Comparison of ENCODE assay signal across 26 cellular contexts in the genomic region with DNA sequence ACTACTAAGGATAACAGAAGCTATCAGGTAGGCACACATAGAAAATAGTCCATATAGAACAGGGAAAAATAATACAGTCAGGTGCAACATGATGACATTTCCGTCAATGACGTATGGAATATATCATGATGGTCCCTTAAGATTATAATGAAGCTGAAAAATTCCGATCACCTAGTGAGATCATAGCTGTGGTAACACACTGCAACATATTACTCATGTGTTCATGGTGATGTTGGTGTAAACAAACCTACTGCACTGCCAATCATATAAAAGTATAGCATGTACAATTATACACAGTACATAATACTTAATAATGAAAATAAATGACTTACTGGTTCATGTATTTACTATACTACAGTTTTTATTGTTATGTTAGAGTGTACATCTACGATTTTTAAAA.
"Had no signal": no experiment of that assay in that cellular context is flagged by ENCODE, and none has a peak within 500 bp of the region (broad histone marks: within the 10 kb centered on the region; RNA-seq: fewer than 3 reads in every experiment).

No MANE protein-coding gene starts in this region.

- H3K4me3 ChIP-seq: cardiac muscle cell, hepatocyte, mucosa of descending colon, right lobe of liver, skin epidermis, thyroid gland, upper lobe of right lung had no signal

- H3K9me3 ChIP-seq: mucosa of descending colon, right lobe of liver, thyroid gland, upper lobe of right lung had no signal

- H3K36me3 ChIP-seq: cardiac muscle cell, right lobe of liver, thyroid gland had no signal

- DNase-seq: activated CD4-positive, alpha-beta T cell treated with anti-CD3 and anti-CD28 coated beads for 4 hours; activated CD4-positive, alpha-beta T cell treated with anti-CD3 and anti-CD28 coated beads, Interleukin-2, amount 50 U/mL, for 48 hours; activated CD4-positive, CD25-positive, alpha-beta regulatory T cell; activated CD8-positive, alpha-beta memory T cell treated with anti-CD3 and anti-CD28 coated beads, Interleukin-2, amount 50 U/mL, for 48 hours; activated naive CD4-positive, alpha-beta T cell treated with anti-CD3 and anti-CD28 coated beads for 36 hours; activated naive CD8-positive, alpha-beta T cell treated with anti-CD3 and anti-CD28 coated beads, Interleukin-2, amount 10 ng/mL, durations not matched to agents 7 days and 5 days; activated T-cell treated with anti-CD3 and anti-CD28 coated beads, Interleukin-2, amount 50 U/mL, for 4 hours; amniotic stem cell; cortex of kidney; endodermal cell; glutamatergic neuron; left cardiac atrium; mucosa of descending colon; nephron progenitor cell; nucleus accumbens; right lobe of liver; stimulated activated CD4-positive, alpha-beta T cell treated with anti-CD3 and anti-CD28 coated beads, Interleukin-1b, Interleukin-23, amount 100 ng/mL, for 48 hours; substantia nigra; T-helper 17 cell; thyroid gland; upper lobe of right lung had no signal

- H3K27me3 ChIP-seq: cardiac muscle cell, hepatocyte, right lobe of liver, thyroid gland, upper lobe of right lung had no signal

- H3K4me1 ChIP-seq: parathyroid adenoma, upper lobe of right lung had no signal

- H3K27ac ChIP-seq: cardiac muscle cell, epithelial cell of prostate, hepatocyte, parathyroid adenoma, thyroid gland, upper lobe of right lung had no signal
